In genomic region chr7:76201732-76202665, GRCh38 we compare ENCODE assay signal across 8 cellular contexts. TPM values are rescaled to one million over a fixed set of nuclear protein-coding genes. Genes with fewer than 3 reads are reported as not detected.
DNase-seq lines count a peak whose midpoint lies in the region; ATAC-seq and TF ChIP-seq lines count a peak whose summit lies in the region.

Gene SRRM3, plus strand, starts transcription at chr7:76201896. Its CDS starts 33,171 bp downstream, at chr7:76235067.

- no peaks in the 10 kb centered on the region for H3K36me3 Mint-ChIP-seq in activated T-helper 1 cell treated with anti-CD3 and anti-CD28 coated beads, Interleukin-12 subunit alpha, Interleukin-12 subunit beta, Interleukin-2, Interleukin-4 antibody, amounts not matched to agents 30 ng/mL and 10 ng/mL and 1 ng/mL, durations not matched to agents 14 hours and 24 hours and 36 hours (ENCODE audit: low read depth)
- no peaks in the 10 kb centered on the region for H3K36me3 Mint-ChIP-seq in nephron (ENCODE audit: low read depth)
- no peaks in the 10 kb centered on the region for H3K36me3 Mint-ChIP-seq in stimulated activated naive B cell treated with anti-CD40 and anti-IgM and Interleukin-4, amounts not matched to agents 10 μg/mL and 1 μg/mL and 100 μg/mL, for 72 hours

- POLR2A ChIA-PET in A673 (lab: Charles Lee; ENCODE audit: low non-redundant PET): no interaction called here

- H3K9me3 ChIP-seq in A673 (ENCODE audit: low read depth, low read length, poor library complexity, severe bottlenecking) (no peaks in the 10 kb centered on the region), Karpas-422 (ENCODE audit: low read length) (no peaks in the 10 kb centered on the region)

- peak within 1 kb of the TSS; percentile 37 for H3K4me3 ChIP-seq in A673 (ENCODE audit: low read depth, low read length, poor library complexity, severe bottlenecking)
- no peak within 1 kb of the TSS for H3K4me3 ChIP-seq in Karpas-422 (ENCODE audit: low read length)

- H3K27ac ChIP-seq in A673 (ENCODE audit: low read depth, low read length, poor library complexity, severe bottlenecking): no peak within 1 kb of the TSS
- no peak within 1 kb of the TSS for H3K27ac ChIP-seq in Karpas-422 (ENCODE audit: low read length)

- H3K9me3 Mint-ChIP-seq in activated T-helper 1 cell treated with anti-CD3 and anti-CD28 coated beads, Interleukin-12 subunit alpha, Interleukin-12 subunit beta, Interleukin-2, Interleukin-4 antibody, amounts not matched to agents 30 ng/mL and 10 ng/mL and 1 ng/mL, durations not matched to agents 14 hours and 24 hours and 36 hours: no peaks in the 10 kb centered on the region
- H3K9me3 Mint-ChIP-seq in nephron: no peaks in the 10 kb centered on the region
- no peaks in the 10 kb centered on the region for H3K9me3 Mint-ChIP-seq in stimulated activated naive B cell treated with anti-CD40 and anti-IgM and Interleukin-4, amounts not matched to agents 10 μg/mL and 1 μg/mL and 100 μg/mL, for 72 hours

- no peaks in the 10 kb centered on the region for H3K4me1 Mint-ChIP-seq in activated T-helper 1 cell treated with anti-CD3 and anti-CD28 coated beads, Interleukin-12 subunit alpha, Interleukin-12 subunit beta, Interleukin-2, Interleukin-4 antibody, amounts not matched to agents 30 ng/mL and 10 ng/mL and 1 ng/mL, durations not matched to agents 14 hours and 24 hours and 36 hours (ENCODE audit: low read depth)
- no peaks in the 10 kb centered on the region for H3K4me1 Mint-ChIP-seq in nephron
- H3K4me1 Mint-ChIP-seq in stimulated activated naive B cell treated with anti-CD40 and anti-IgM and Interleukin-4, amounts not matched to agents 10 μg/mL and 1 μg/mL and 100 μg/mL, for 72 hours: no peaks in the 10 kb centered on the region

- TF ChIP-seq CTCF in A673 (conservative IDR thresholded peaks at IDR 0.05; ENCODE audit: low read depth, low read length) (peak; percentile 51), nephron (IDR thresholded peaks at IDR 0.05; ENCODE audit: unreplicated experiment in 3 of 3) (peak; percentile 67 to 70 (median 69))

- H3K27me3 ChIP-seq in A673 (replicated peaks; ENCODE audit: insufficient read depth, low read depth, low read length, poor library complexity) (peaks cover 14% of the 10 kb centered on the region), Karpas-422 (ENCODE audit: low read length) (no peaks in the 10 kb centered on the region)

- H2AFZ ChIP-seq in Karpas-422 (ENCODE audit: low read length): no peak within 1 kb of the TSS

- no peak within 1 kb of the TSS for H3K27ac Mint-ChIP-seq in activated T-helper 1 cell treated with anti-CD3 and anti-CD28 coated beads, Interleukin-12 subunit alpha, Interleukin-12 subunit beta, Interleukin-2, Interleukin-4 antibody, amounts not matched to agents 30 ng/mL and 10 ng/mL and 1 ng/mL, durations not matched to agents 14 hours and 24 hours and 36 hours
- no peak within 1 kb of the TSS for H3K27ac Mint-ChIP-seq in nephron
- no peak within 1 kb of the TSS for H3K27ac Mint-ChIP-seq in stimulated activated naive B cell treated with anti-CD40 and anti-IgM and Interleukin-4, amounts not matched to agents 10 μg/mL and 1 μg/mL and 100 μg/mL, for 72 hours

- H3K9ac ChIP-seq in Karpas-422 (ENCODE audit: low read length): no peak within 1 kb of the TSS

- DNase-seq in A673 (ENCODE audit: low spot score) (peak; percentile 88), Karpas-422 (peak; percentile 92), RKO (ENCODE audit: low spot score) (peak; percentile 68), fibroblast of peridontal ligament (ENCODE audit: extremely low read depth) (peak; percentile 59)
- DNase-seq in activated T-helper 1 cell treated with anti-CD3 and anti-CD28 coated beads, Interleukin-12 subunit alpha, Interleukin-12 subunit beta, Interleukin-2, Interleukin-4 antibody, amounts not matched to agents 30 ng/mL and 10 ng/mL and 1 ng/mL, durations not matched to agents 14 hours and 24 hours and 36 hours (ENCODE audit: low spot score): peak; percentile 82
- peak; percentile 68 for DNase-seq in stimulated activated naive B cell treated with anti-CD40 and anti-IgM and Interleukin-4, amounts not matched to agents 10 μg/mL and 1 μg/mL and 100 μg/mL, for 72 hours

- no peak within 1 kb of the TSS for H3K4me2 ChIP-seq in Karpas-422 (ENCODE audit: low read depth, low read length, poor library complexity, severe bottlenecking)

- CTCF ChIA-PET in A673 (lab: Charles Lee): no interaction called here

- H3K4me1 ChIP-seq in A673 (ENCODE audit: insufficient read depth, low read length, poor library complexity, severe bottlenecking): no peaks in the 10 kb centered on the region
- H3K4me1 ChIP-seq in Karpas-422 (ENCODE audit: low read length): no peaks in the 10 kb centered on the region

- no peak within 1 kb of the TSS for H3K4me3 Mint-ChIP-seq in activated T-helper 1 cell treated with anti-CD3 and anti-CD28 coated beads, Interleukin-12 subunit alpha, Interleukin-12 subunit beta, Interleukin-2, Interleukin-4 antibody, amounts not matched to agents 30 ng/mL and 10 ng/mL and 1 ng/mL, durations not matched to agents 14 hours and 24 hours and 36 hours
- peak within 1 kb of the TSS in 1 of 3 experiments; percentile 50 for H3K4me3 Mint-ChIP-seq in nephron
- peak within 1 kb of the TSS in 1 of 2 donors; percentile 36 for H3K4me3 Mint-ChIP-seq in stimulated activated naive B cell treated with anti-CD40 and anti-IgM and Interleukin-4, amounts not matched to agents 10 μg/mL and 1 μg/mL and 100 μg/mL, for 72 hours

- H3K27me3 Mint-ChIP-seq in activated T-helper 1 cell treated with anti-CD3 and anti-CD28 coated beads, Interleukin-12 subunit alpha, Interleukin-12 subunit beta, Interleukin-2, Interleukin-4 antibody, amounts not matched to agents 30 ng/mL and 10 ng/mL and 1 ng/mL, durations not matched to agents 14 hours and 24 hours and 36 hours (ENCODE audit: insufficient read depth): peaks cover 10% of the 10 kb centered on the region
- peaks cover 28% of the 10 kb centered on the region for H3K27me3 Mint-ChIP-seq in nephron (ENCODE audit: low read depth)
- H3K27me3 Mint-ChIP-seq in stimulated activated naive B cell treated with anti-CD40 and anti-IgM and Interleukin-4, amounts not matched to agents 10 μg/mL and 1 μg/mL and 100 μg/mL, for 72 hours: peaks cover 50 to 70% of the 10 kb centered on the region in 2 donors

- ATAC-seq in GM19023 (IDR thresholded peaks at IDR 0.05; ENCODE audit: unreplicated experiment): peak; percentile 74
- peak; percentile 86 to 88 for ATAC-seq in stimulated activated naive B cell treated with anti-CD40 and anti-IgM and Interleukin-4, amounts not matched to agents 10 μg/mL and 1 μg/mL and 100 μg/mL, for 72 hours (replicated peaks)

- no peaks in the 10 kb centered on the region for H4K20me1 ChIP-seq in Karpas-422 (ENCODE audit: insufficient read depth, low read depth, low read length)

- intact Hi-C loops in A673 (cut with micrococcal nuclease; ENCODE audit: unreplicated experiment): no loop called here
- intact Hi-C loops in activated T-helper 1 cell treated with anti-CD3 and anti-CD28 coated beads, Interleukin-12 subunit alpha, Interleukin-12 subunit beta, Interleukin-2, Interleukin-4 antibody, amounts not matched to agents 30 ng/mL and 10 ng/mL and 1 ng/mL, durations not matched to agents 14 hours and 24 hours and 36 hours (cut with micrococcal nuclease): loop anchor here (1.0 to 5.0 kb wide), 2 partner anchors 35 to 116 kb away; no protein-coding TSS in a partner anchor

- H3K79me2 ChIP-seq in Karpas-422 (ENCODE audit: low read length): no peaks in the 10 kb centered on the region

- no TSS peak for BruUV-seq in A673 (replicated peaks; lab: Mats Ljungman, UMichigan)

- no peaks in the 10 kb centered on the region for H3K36me3 ChIP-seq in A673 (ENCODE audit: insufficient read depth, low read length, poor library complexity, severe bottlenecking)
- H3K36me3 ChIP-seq in Karpas-422 (ENCODE audit: insufficient read depth, low read length): no peaks in the 10 kb centered on the region

- no peaks in the 10 kb centered on the region for H3K9me2 ChIP-seq in Karpas-422 (replicated peaks; ENCODE audit: insufficient read depth, low read length)

RNA-seq across cellular contexts. Expression of gene SRRM3, which starts in this region (rescaled TPM):
- total RNA-seq in A673 (2021): 1.7 and 1.8 TPM in 2 replicates
- total RNA-seq in Karpas-422 (2014; rRNA removed; shearing (Covaris generic); ENCODE audit: low replicate concordance): not detected in 2 replicates
- not detected in 2 replicates for total RNA-seq in activated T-helper 1 cell treated with anti-CD3 and anti-CD28 coated beads, Interleukin-12 subunit alpha, Interleukin-12 subunit beta, Interleukin-2, Interleukin-4 antibody, amounts not matched to agents 30 ng/mL and 10 ng/mL and 1 ng/mL, durations not matched to agents 14 hours and 24 hours and 36 hours

Comparison
In these comparisons a context has a peak if more than half of its experiments do, and no peak if none do; other contexts are left out.
1. Peak in DNase-seq in Karpas-422; RNA of the gene not detected or under 1 TPM.
2. Peak in DNase-seq in activated T-helper 1 cell treated with anti-CD3 and anti-CD28 coated beads, Interleukin-12 subunit alpha, Interleukin-12 subunit beta, Interleukin-2, Interleukin-4 antibody, amounts not matched to agents 30 ng/mL and 10 ng/mL and 1 ng/mL, durations not matched to agents 14 hours and 24 hours and 36 hours; RNA of the gene not detected or under 1 TPM.